In the genomic region with DNA sequence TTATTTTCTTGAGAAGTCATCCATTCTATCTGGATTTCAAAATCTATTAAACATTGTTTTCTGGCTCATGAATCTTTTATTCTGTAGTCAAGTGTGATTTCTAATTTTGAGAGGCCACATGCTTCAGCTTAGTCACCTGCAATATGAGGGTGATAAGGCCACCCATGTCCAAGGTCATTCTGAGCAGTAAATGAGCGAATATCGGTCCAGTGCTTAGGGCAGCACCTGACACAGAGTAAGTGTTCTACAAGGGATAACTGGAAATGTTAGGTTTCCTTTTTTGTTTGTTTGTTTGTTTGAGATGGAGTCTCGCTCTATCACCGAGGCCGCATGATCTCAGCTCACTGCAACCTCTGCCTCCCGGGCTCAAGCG, we compare ENCODE assay signal across 1 cellular context.
TF ChIP-seq lines count a peak whose summit lies in the region.

No MANE protein-coding gene starts in this region.

TF ChIP-seq in GM12878, 131 proteins besides CTCF, POLR2A, EP300 and RAD21:
- TF ChIP-seq, protein P1, sequence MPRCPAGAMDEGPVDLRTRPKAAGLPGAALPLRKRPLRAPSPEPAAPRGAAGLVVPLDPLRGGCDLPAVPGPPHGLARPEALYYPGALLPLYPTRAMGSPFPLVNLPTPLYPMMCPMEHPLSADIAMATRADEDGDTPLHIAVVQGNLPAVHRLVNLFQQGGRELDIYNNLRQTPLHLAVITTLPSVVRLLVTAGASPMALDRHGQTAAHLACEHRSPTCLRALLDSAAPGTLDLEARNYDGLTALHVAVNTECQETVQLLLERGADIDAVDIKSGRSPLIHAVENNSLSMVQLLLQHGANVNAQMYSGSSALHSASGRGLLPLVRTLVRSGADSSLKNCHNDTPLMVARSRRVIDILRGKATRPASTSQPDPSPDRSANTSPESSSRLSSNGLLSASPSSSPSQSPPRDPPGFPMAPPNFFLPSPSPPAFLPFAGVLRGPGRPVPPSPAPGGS (IDR thresholded peaks at IDR 0.05; ENCODE audit: borderline replicate concordance, insufficient read depth, low read depth, low read length, poor library complexity, severe bottlenecking) = peak; percentile 92
- TF ChIP-seq, protein P2, sequence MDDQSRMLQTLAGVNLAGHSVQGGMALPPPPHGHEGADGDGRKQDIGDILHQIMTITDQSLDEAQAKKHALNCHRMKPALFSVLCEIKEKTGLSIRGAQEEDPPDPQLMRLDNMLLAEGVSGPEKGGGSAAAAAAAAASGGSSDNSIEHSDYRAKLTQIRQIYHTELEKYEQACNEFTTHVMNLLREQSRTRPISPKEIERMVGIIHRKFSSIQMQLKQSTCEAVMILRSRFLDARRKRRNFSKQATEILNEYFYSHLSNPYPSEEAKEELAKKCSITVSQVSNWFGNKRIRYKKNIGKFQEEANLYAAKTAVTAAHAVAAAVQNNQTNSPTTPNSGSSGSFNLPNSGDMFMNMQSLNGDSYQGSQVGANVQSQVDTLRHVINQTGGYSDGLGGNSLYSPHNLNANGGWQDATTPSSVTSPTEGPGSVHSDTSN (IDR thresholded peaks at IDR 0.05; ENCODE audit: insufficient replicate concordance, low read depth, low read length) = peak; percentile 36
- TF ChIP-seq ESRRA (IDR thresholded peaks at IDR 0.05; ENCODE audit: low read length) = no peak
